Comparison of ENCODE assay signal across 9 cellular contexts in the genomic region with DNA sequence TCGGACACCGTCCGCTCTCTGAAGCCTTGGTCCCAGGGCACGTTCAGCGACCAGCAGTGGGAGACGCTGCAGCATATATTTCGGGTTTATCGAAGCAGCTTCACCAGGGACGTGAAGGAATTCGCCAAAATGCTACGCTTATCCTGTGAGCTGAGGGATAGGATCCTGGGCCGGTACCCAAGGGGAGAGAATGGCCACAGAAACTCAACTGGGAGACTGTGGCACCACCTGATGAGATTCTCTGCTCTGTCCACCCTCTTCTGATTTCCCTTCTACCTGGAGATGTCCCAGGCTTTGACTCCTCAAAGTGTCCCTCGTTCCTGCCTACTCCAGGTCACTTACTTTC. TPM values are rescaled to one million over a fixed set of nuclear protein-coding genes. Genes with fewer than 3 reads are reported as not detected.
DNase-seq lines count a peak whose midpoint lies in the region; ATAC-seq and TF ChIP-seq lines count a peak whose summit lies in the region.
"Had no signal": no experiment of that assay in that cellular context is flagged by ENCODE, and none has a peak within 500 bp of the region (broad histone marks: within the 10 kb centered on the region; RNA-seq: fewer than 3 reads in every experiment).

No MANE protein-coding gene starts in this region.

- peak overlapping the region; percentile 45 for H3K4me3 ChIP-seq in astrocyte of the cerebellum (ENCODE audit: low read depth, low read length)
- H3K4me3 ChIP-seq in lower lobe of right lung, result peak overlapping the region; percentile 59
- peak overlapping the region; percentile 52 to 70 for H3K4me3 ChIP-seq in stomach smooth muscle (ENCODE audit: low read length in 2 of 2)

- POLR2A ChIA-PET in activated CD4-positive, alpha-beta T cell treated with anti-CD3 and anti-CD28 coated beads for 36 hours (lab: Charles Lee), result no interaction called here

- intact Hi-C loops in activated CD4-positive, alpha-beta T cell treated with anti-CD3 and anti-CD28 coated beads for 36 hours (cut with DNase I, micrococcal nuclease), result no loop called here
- intact Hi-C loops in lower lobe of right lung (cut with DNase I), result no loop called here

- H3K36me3 ChIP-seq in lower lobe of right lung, result no peaks in the 10 kb centered on the region
- no peaks in the 10 kb centered on the region for H3K36me3 ChIP-seq in stomach smooth muscle (ENCODE audit: control insufficient read depth in 2 of 2, insufficient read depth in 2 of 2, low read length in 2 of 2)

- CTCF ChIA-PET in activated CD4-positive, alpha-beta T cell treated with anti-CD3 and anti-CD28 coated beads for 36 hours (lab: Charles Lee), result interaction anchor here (0.7 to 1.4 kb wide), 3 partner anchors 15 to 149 kb away, joined by 3 to 4 read pairs (median 3); no protein-coding TSS in a partner anchor

- peaks cover 34% of the 10 kb centered on the region for H3K27me3 ChIP-seq in lower lobe of right lung (ENCODE audit: low read depth)
- peaks cover 42 to 50% of the 10 kb centered on the region in 2 donors for H3K27me3 ChIP-seq in stomach smooth muscle (ENCODE audit: control insufficient read depth in 1 of 2, insufficient read depth in 2 of 2, low read length in 2 of 2)

- H3K4me1 Mint-ChIP-seq in activated CD4-positive, alpha-beta T cell treated with anti-CD3 and anti-CD28 coated beads for 36 hours, result peaks cover 12% of the 10 kb centered on the region

- no peak overlapping the region for H3K9ac ChIP-seq in stomach smooth muscle (ENCODE audit: low read length in 2 of 2)

- no peak for ATAC-seq in activated CD4-positive, alpha-beta T cell treated with anti-CD3 and anti-CD28 coated beads for 36 hours
- no peak for ATAC-seq in lower lobe of right lung
- ATAC-seq in GM19452 (IDR thresholded peaks at IDR 0.05; ENCODE audit: unreplicated experiment), result no peak
- no peak for ATAC-seq in GM19455 (IDR thresholded peaks at IDR 0.05; ENCODE audit: unreplicated experiment)
- no peak for ATAC-seq in HG03469 (IDR thresholded peaks at IDR 0.05; ENCODE audit: unreplicated experiment)

- in situ Hi-C loops in astrocyte of the cerebellum (cut with HindIII; ENCODE audit: low sequenced_read_pairs), result no loop called here

- peaks cover 35% of the 10 kb centered on the region for H3K4me1 ChIP-seq in lower lobe of right lung
- peaks cover 14% of the 10 kb centered on the region for H3K4me1 ChIP-seq in stomach smooth muscle (ENCODE audit: control insufficient read depth, insufficient read depth, low read length)

- TF ChIP-seq CTCF in astrocyte of the cerebellum (IDR thresholded peaks at IDR 0.05; ENCODE audit: low read depth, low read length, missing control alignments) (no peak), lower lobe of right lung (IDR thresholded peaks at IDR 0.05) (no peak)

- peak overlapping the region; percentile 65 for H3K4me3 Mint-ChIP-seq in activated CD4-positive, alpha-beta T cell treated with anti-CD3 and anti-CD28 coated beads for 36 hours

- H3K27ac ChIP-seq in lower lobe of right lung (peak overlapping the region; percentile 54), stomach smooth muscle (ENCODE audit: low read length) (no peak overlapping the region)

- no peaks in the 10 kb centered on the region for H3K9me3 Mint-ChIP-seq in activated CD4-positive, alpha-beta T cell treated with anti-CD3 and anti-CD28 coated beads for 36 hours (ENCODE audit: low read depth)

- peaks cover 49% of the 10 kb centered on the region for H3K27me3 Mint-ChIP-seq in activated CD4-positive, alpha-beta T cell treated with anti-CD3 and anti-CD28 coated beads for 36 hours

- no peak overlapping the region for H3K27ac Mint-ChIP-seq in activated CD4-positive, alpha-beta T cell treated with anti-CD3 and anti-CD28 coated beads for 36 hours

- H3K9me3 ChIP-seq in lower lobe of right lung (no peaks in the 10 kb centered on the region), stomach smooth muscle (ENCODE audit: control insufficient read depth in 2 of 2, low read length in 2 of 2) (no peaks in the 10 kb centered on the region)

- no peaks in the 10 kb centered on the region for H3K36me3 Mint-ChIP-seq in activated CD4-positive, alpha-beta T cell treated with anti-CD3 and anti-CD28 coated beads for 36 hours (ENCODE audit: low read depth)

- no peak for DNase-seq in activated CD4-positive, alpha-beta T cell treated with anti-CD3 and anti-CD28 coated beads for 36 hours
- no peak for DNase-seq in activated CD4-positive, alpha-beta T cell treated with anti-CD3 and anti-CD28 coated beads, Interleukin-2, amount 50 U/mL, for 48 hours
- DNase-seq in astrocyte of the cerebellum (ENCODE audit: low read depth) (no peak), lower lobe of right lung (no peak)
- DNase-seq: activated gamma-delta T cell had no signal

RNA-seq across cellular contexts. Expression of a gene that starts 0.9 kb away (rescaled TPM):
- under 1 TPM in 1 of 2 experiments, not detected in 1; 0.07 TPM for total RNA-seq in activated CD4-positive, alpha-beta T cell treated with anti-CD3 and anti-CD28 coated beads for 36 hours
- 4.6 TPM for total RNA-seq in lower lobe of right lung
